Comparison of ENCODE assay signal across 9 cellular contexts in the genomic region with DNA sequence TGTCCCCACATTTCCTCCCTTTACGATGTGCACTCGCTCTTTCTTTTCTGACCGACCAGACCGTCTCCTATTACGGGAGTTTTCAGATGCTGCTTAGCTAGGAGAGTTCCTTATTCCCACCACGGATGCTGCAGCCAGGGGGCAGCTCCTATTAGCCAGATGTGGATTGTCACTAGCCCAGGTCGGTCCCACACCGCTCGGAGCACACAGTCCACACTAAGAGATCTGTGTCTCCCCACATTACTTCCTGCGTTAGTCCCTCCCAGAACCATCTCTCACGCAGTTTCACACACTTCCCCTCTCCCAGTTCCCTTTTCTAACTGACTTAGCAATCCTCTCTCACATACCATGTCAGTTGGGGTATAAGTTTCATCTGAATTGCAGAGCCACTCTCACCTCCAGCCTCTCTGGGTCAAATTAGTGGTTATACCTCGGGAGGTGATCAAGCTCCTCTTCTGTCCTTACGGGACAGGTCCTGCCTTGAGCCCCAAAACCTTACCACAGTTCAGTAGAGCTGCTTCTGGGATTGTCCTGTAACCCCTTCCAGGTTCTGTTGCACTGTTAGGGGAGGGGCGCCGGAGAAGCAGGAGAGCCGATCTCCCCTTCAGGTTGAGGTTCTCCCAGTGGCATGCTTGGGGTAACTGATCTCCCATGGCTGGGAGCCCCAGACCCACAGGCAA. TPM values are rescaled to one million over a fixed set of nuclear protein-coding genes. Genes with fewer than 3 reads are reported as not detected.
DNase-seq lines count a peak whose midpoint lies in the region; ATAC-seq lines count a peak whose summit lies in the region.
"Had no signal": no experiment of that assay in that cellular context is flagged by ENCODE, and none has a peak within 500 bp of the region (broad histone marks: within the 10 kb centered on the region; RNA-seq: fewer than 3 reads in every experiment).

No MANE protein-coding gene starts in this region.

- H3K4me1 Mint-ChIP-seq in central memory CD8-positive, alpha-beta T cell = peaks cover 5% of the 10 kb centered on the region

- H3K9me3 Mint-ChIP-seq in central memory CD8-positive, alpha-beta T cell = peaks cover 14% of the 10 kb centered on the region

- DNase-seq in DMS53 treated with DMSO at 0.1 percent for 48 hours (lab: John Stamatoyannopoulos, UW; ENCODE audit: unreplicated experiment) (peak; percentile 42), sciatic nerve (ENCODE audit: low spot score) (no peak), dermis blood vessel endothelial cell (no peak), NCI-H187 treated with DMSO at 0.1 percent for 48 hours (lab: John Stamatoyannopoulos, UW) (no peak), GOT3 (lab: John Stamatoyannopoulos, UW) (no peak)
- no peak for DNase-seq in central memory CD8-positive, alpha-beta T cell (ENCODE audit: low spot score in 2 of 2)

- H3K4me3 Mint-ChIP-seq in central memory CD8-positive, alpha-beta T cell = peak overlapping the region; percentile 65

- ATAC-seq in GM19467 (IDR thresholded peaks at IDR 0.05; ENCODE audit: unreplicated experiment) (peak; percentile 93), HG03520 (IDR thresholded peaks at IDR 0.05; ENCODE audit: unreplicated experiment) (peak; percentile 90), sciatic nerve (peak; percentile 85)
- ATAC-seq in central memory CD8-positive, alpha-beta T cell (replicated peaks; ENCODE audit: extremely low read depth, poor library complexity, severe bottlenecking) = peak; percentile 76

- H3K27ac Mint-ChIP-seq in central memory CD8-positive, alpha-beta T cell (ENCODE audit: low read depth) = peak overlapping the region; percentile 29

- intact Hi-C loops in sciatic nerve (cut with DNase I) = no loop called here

- no peaks in the 10 kb centered on the region for H3K27me3 Mint-ChIP-seq in central memory CD8-positive, alpha-beta T cell

- H3K36me3 Mint-ChIP-seq in central memory CD8-positive, alpha-beta T cell (ENCODE audit: insufficient read depth) = peaks cover 3% of the 10 kb centered on the region

RNA-seq across cellular contexts. Expression of a gene that starts 28.2 kb away (rescaled TPM):
- total RNA-seq in sciatic nerve (not detected), dermis blood vessel endothelial cell (1.2 and 2.4 TPM in 2 replicates)
- total RNA-seq: myocyte had no signal
